8 cellular contexts compared by ENCODE assay signal in the genomic region with DNA sequence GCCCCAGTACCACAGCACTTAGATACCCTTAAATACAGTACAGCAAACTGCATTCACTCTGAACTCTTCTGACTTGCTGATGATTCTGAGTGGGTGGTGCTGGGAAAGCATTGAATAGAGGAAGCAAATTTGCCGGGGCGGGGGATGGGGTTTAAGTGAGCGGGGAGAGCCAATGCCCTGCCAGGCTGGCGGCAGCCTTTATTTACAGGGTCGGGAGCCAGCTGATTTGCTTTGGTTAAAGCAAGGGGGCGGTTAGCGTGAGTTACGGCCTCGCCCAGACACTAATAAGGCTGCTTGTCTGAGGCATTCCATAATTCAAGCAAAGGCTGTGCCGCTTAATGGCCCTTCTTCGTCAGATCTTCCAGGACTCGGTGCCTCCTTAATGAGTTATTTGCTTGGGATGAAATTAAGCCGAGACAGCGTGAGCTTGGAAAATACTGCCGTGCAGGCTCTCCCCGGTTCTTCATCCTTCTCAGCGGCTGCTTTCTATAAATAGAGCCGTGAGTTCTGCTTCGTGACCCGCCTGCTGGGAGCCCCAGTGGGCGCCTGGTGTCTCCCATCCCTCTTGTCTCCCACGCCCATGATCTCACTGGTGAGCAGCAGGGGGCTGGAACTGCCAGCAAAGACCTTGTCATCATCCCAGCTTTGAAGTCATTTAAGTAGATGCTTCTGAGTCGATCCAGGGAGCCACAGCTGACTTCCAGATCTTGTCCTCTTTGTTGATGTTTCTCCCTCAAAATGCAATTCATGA.
DNase-seq lines count a peak whose midpoint lies in the region; ATAC-seq lines count a peak whose summit lies in the region.

No MANE protein-coding gene starts in this region.

- DNase-seq in AG20443 (ENCODE audit: low spot score) (peak; percentile 70), KBM-7 (peak; percentile 61), skeletal muscle cell (ENCODE audit: low read depth) (no peak), OCI-M2 (lab: John Stamatoyannopoulos, UW; ENCODE audit: unreplicated experiment) (no peak)
- DNase-seq in activated naive CD8-positive, alpha-beta T cell treated with anti-CD3 and anti-CD28 coated beads, Interleukin-2, amount 50 U/mL, for 24 hours: peak; percentile 19

- peak overlapping the region; percentile 22; the same call in 1 of the 2 replicates for H3K9ac ChIP-seq in iPS-20b (ENCODE audit: low read depth, low read length)

- H3K4me3 ChIP-seq in iPS-20b (ENCODE audit: low read length) (no peak overlapping the region), skeletal muscle cell (ENCODE audit: low read depth, low read length) (peak overlapping the region; percentile 31)

- H3K36me3 ChIP-seq in iPS-20b (ENCODE audit: insufficient read depth, low read depth, low read length): no peaks in the 10 kb centered on the region

- H3K27me3 ChIP-seq in iPS-20b (ENCODE audit: insufficient read depth, low read length): peaks cover 9% of the 10 kb centered on the region; the same call in 1 of the 2 replicates

- H3K9me3 Mint-ChIP-seq in activated naive CD8-positive, alpha-beta T cell treated with anti-CD3 and anti-CD28 coated beads, Interleukin-2, amount 50 U/mL, for 24 hours: no peaks in the 10 kb centered on the region

- in situ Hi-C loops in KBM-7 (cut with MboI; ENCODE audit: low pct_unique_long_range_greater_than_20kb, low sequenced_read_pairs): no loop called here

- peak overlapping the region; percentile 18 for H3K27ac ChIP-seq in iPS-20b (ENCODE audit: low read length)

- H3K27me3 Mint-ChIP-seq in activated naive CD8-positive, alpha-beta T cell treated with anti-CD3 and anti-CD28 coated beads, Interleukin-2, amount 50 U/mL, for 24 hours: no peaks in the 10 kb centered on the region

- H3K4me1 ChIP-seq in iPS-20b (ENCODE audit: insufficient read depth, low read length): peaks cover 66% of the 10 kb centered on the region

- peaks cover 10% of the 10 kb centered on the region for H3K4me1 Mint-ChIP-seq in activated naive CD8-positive, alpha-beta T cell treated with anti-CD3 and anti-CD28 coated beads, Interleukin-2, amount 50 U/mL, for 24 hours

- no peaks in the 10 kb centered on the region for H3K9me3 ChIP-seq in iPS-20b (ENCODE audit: insufficient read depth, low read depth, low read length)

- no peak overlapping the region for H3K27ac Mint-ChIP-seq in activated naive CD8-positive, alpha-beta T cell treated with anti-CD3 and anti-CD28 coated beads, Interleukin-2, amount 50 U/mL, for 24 hours

- no peaks in the 10 kb centered on the region for H3K36me3 Mint-ChIP-seq in activated naive CD8-positive, alpha-beta T cell treated with anti-CD3 and anti-CD28 coated beads, Interleukin-2, amount 50 U/mL, for 24 hours (ENCODE audit: low read depth)

- peak overlapping the region; percentile 38 for H3K4me3 Mint-ChIP-seq in activated naive CD8-positive, alpha-beta T cell treated with anti-CD3 and anti-CD28 coated beads, Interleukin-2, amount 50 U/mL, for 24 hours

- ATAC-seq in activated naive CD8-positive, alpha-beta T cell treated with anti-CD3 and anti-CD28 coated beads, Interleukin-2, amount 50 U/mL, for 24 hours: peak; percentile 55
- ATAC-seq in HG03175 (IDR thresholded peaks at IDR 0.05; ENCODE audit: unreplicated experiment): no peak
- no peak for ATAC-seq in HG02938 (IDR thresholded peaks at IDR 0.05; ENCODE audit: unreplicated experiment)

Comparison
In these comparisons a context has a peak if more than half of its experiments do, and no peak if none do; other contexts are left out.
1. DNase-seq: peak in AG20443 (single experiment), KBM-7 (single experiment) and activated naive CD8-positive, alpha-beta T cell treated with anti-CD3 and anti-CD28 coated beads, Interleukin-2, amount 50 U/mL, for 24 hours (single experiment); none in skeletal muscle cell (single experiment) and OCI-M2 (single experiment).